ENCODE assay signal across 15 cellular contexts in genomic region chr2:48694143-48694542, GRCh38.
DNase-seq lines count a peak whose midpoint lies in the region; ATAC-seq and TF ChIP-seq lines count a peak whose summit lies in the region.
"Had no signal": no experiment of that assay in that cellular context is flagged by ENCODE, and none has a peak within 500 bp of the region (broad histone marks: within the 10 kb centered on the region; RNA-seq: fewer than 3 reads in every experiment).

No MANE protein-coding gene starts in this region.

- DNase-seq in astrocyte of the hippocampus (ENCODE audit: low read depth, low spot score), result peak; percentile 85
- no peak for DNase-seq in smooth muscle cell (lab: John Stamatoyannopoulos, UW; ENCODE audit: unreplicated experiment)
- no peak for DNase-seq in KG1 (lab: John Stamatoyannopoulos, UW)
- no peak for DNase-seq in lower leg skin (ENCODE audit: low spot score in 2 of 2)
- DNase-seq: activated CD8-positive, alpha-beta T cell treated with anti-CD3 and anti-CD28 coated beads for 36 hours; glutamatergic neuron; islet precursor cell; NCI-H2081; pancreas; transverse colon had no signal

- H3K4me1 ChIP-seq in HUES64 (ENCODE audit: insufficient read depth, low read length) (peaks cover 48% of the 10 kb centered on the region), iPS-20b (ENCODE audit: insufficient read depth, low read length) (peaks cover 45% of the 10 kb centered on the region), smooth muscle cell (ENCODE audit: low read depth) (peaks cover 18% of the 10 kb centered on the region)
- H3K4me1 ChIP-seq: pancreas, transverse colon had no signal

- no peaks in the 10 kb centered on the region for H3K79me2 ChIP-seq in smooth muscle cell (ENCODE audit: low read depth)

- no peak for ATAC-seq in GM21529 (IDR thresholded peaks at IDR 0.05; ENCODE audit: unreplicated experiment)
- ATAC-seq: activated CD8-positive, alpha-beta T cell treated with anti-CD3 and anti-CD28 coated beads for 36 hours; pancreas had no signal

- H3K9ac ChIP-seq in HUES64 (ENCODE audit: low read depth, low read length) (peak overlapping the region; percentile 53; the same call in 1 of the 2 replicates), iPS-20b (ENCODE audit: low read depth, low read length) (0 out of 2 replicates have a peak overlapping the region, but pooled peaks have one; percentile 10), smooth muscle cell (ENCODE audit: low read depth) (no peak overlapping the region)

- intact Hi-C loops in lower leg skin (cut with DNase I; ENCODE audit: low total_unique reads), result no loop called here

- no peaks in the 10 kb centered on the region for H4K20me1 ChIP-seq in smooth muscle cell (ENCODE audit: low read depth)

- WGBS in HUES64, result 21% methylated on average over 3 of the region's 3 CpGs
- WGBS in smooth muscle cell (ENCODE audit: low lambda C conversion rate), result 37% methylated on average over 3 of the region's 3 CpGs
- 28 to 42% methylated on average over 3 of the region's 3 CpGs for WGBS in lower leg skin, 2 donors

- H3K9me3 ChIP-seq in HUES64 (ENCODE audit: insufficient read depth, low read depth, low read length), result no peaks in the 10 kb centered on the region
- H3K9me3 ChIP-seq in iPS-20b (ENCODE audit: insufficient read depth, low read depth, low read length), result no peaks in the 10 kb centered on the region
- no peaks in the 10 kb centered on the region for H3K9me3 ChIP-seq in smooth muscle cell (replicated peaks; ENCODE audit: low read depth)
- H3K9me3 ChIP-seq: pancreas, transverse colon had no signal

- H3K27me3 ChIP-seq in HUES64 (ENCODE audit: insufficient read depth, low read length) (no peaks in the 10 kb centered on the region), iPS-20b (ENCODE audit: insufficient read depth, low read length) (no peaks in the 10 kb centered on the region), smooth muscle cell (ENCODE audit: low read depth) (no peaks in the 10 kb centered on the region)
- H3K27me3 ChIP-seq: pancreas, transverse colon had no signal

- H3K4me2 ChIP-seq in smooth muscle cell, result peak overlapping the region; percentile 25

- H3K27ac ChIP-seq in HUES64 (ENCODE audit: low read depth, low read length) (peak overlapping the region; percentile 78), iPS-20b (ENCODE audit: low read length) (no peak overlapping the region), smooth muscle cell (ENCODE audit: low read depth) (peak overlapping the region; percentile 64)
- H3K27ac ChIP-seq: pancreas, skin epidermis, transverse colon, VCaP had no signal

- TF ChIP-seq CTCF in smooth muscle cell (IDR thresholded peaks at IDR 0.05; ENCODE audit: borderline replicate concordance, insufficient read depth, poor library complexity, severe bottlenecking), result no peak
- no peak for TF ChIP-seq CTCF in lower leg skin (IDR thresholded peaks at IDR 0.05)

- H3K36me3 ChIP-seq in HUES64 (ENCODE audit: insufficient read depth, low read length) (no peaks in the 10 kb centered on the region), iPS-20b (ENCODE audit: insufficient read depth, low read depth, low read length) (no peaks in the 10 kb centered on the region), smooth muscle cell (ENCODE audit: low read depth) (no peaks in the 10 kb centered on the region)
- H3K36me3 ChIP-seq: pancreas, transverse colon had no signal

- H3K4me3 ChIP-seq in HUES64 (ENCODE audit: low read length) (0 out of 2 replicates have a peak overlapping the region, but pooled peaks have one; percentile 0), iPS-20b (ENCODE audit: low read length) (no peak overlapping the region; the same call in 1 of the 2 replicates), smooth muscle cell (no peak overlapping the region), lower leg skin (ENCODE audit: low read depth, poor library complexity, severe bottlenecking) (no peak overlapping the region)
- H3K4me3 ChIP-seq: pancreas, skin epidermis, transverse colon had no signal

- H3F3A ChIP-seq in smooth muscle cell (ENCODE audit: low read depth), result no peaks in the 10 kb centered on the region

- no peak for TF ChIP-seq POLR2A in lower leg skin (IDR thresholded peaks at IDR 0.05)

- H2AFZ ChIP-seq in smooth muscle cell (ENCODE audit: low read depth), result no peak overlapping the region
